In the genomic region with DNA sequence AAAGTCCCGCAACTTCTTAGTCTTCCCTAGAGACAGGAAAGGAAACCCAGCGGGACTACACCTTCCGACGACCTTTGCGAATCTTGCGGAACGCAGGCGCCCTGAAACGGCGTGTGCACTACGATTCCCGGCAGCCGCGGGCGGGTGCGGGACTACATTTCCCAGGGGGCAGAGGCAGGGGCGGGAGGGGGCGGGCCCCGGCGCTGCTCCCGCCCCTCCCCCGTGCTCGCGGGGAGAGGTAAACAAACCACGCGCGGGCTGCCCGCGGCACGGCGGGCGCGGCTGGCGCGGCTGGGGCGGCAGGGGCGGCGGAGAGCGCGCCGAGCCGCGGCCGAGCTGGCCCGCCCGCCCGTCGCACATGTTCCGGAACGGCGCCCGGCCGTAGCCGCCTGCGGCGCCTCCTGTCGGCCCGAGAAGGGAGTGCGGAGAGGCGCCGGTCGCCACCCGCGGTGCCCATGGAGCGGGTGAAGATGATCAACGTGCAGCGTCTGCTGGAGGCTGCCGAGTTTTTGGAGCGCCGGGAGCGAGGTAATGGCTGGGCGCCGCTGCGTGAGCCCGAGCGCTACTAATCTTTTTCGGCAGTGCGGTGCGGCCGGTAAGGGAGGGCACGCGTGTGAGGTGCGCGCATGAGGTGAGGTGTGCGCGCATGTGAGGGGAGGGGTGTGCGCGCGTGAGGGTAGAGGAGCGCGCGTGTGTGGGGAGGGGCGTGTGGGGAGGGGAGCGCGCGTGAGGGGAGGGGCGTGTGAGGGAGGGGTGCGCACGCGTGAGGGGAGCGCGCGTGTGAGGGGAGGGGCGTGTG, we compare ENCODE assay signal across 1 cellular context.
TF ChIP-seq lines count a peak whose summit lies in the region.

No MANE protein-coding gene starts in this region.

TF ChIP-seq in HEK293, 187 proteins besides CTCF, POLR2A, EP300 and RAD21 (continued from another document and continues in another):
- peak; percentile 81 for TF ChIP-seq ZNF660 (tag by site-specific recombination; IDR thresholded peaks at IDR 0.05)
- no peak for TF ChIP-seq ZNF621 (tag by site-specific recombination; IDR thresholded peaks at IDR 0.05)
- TF ChIP-seq, protein P1, sequence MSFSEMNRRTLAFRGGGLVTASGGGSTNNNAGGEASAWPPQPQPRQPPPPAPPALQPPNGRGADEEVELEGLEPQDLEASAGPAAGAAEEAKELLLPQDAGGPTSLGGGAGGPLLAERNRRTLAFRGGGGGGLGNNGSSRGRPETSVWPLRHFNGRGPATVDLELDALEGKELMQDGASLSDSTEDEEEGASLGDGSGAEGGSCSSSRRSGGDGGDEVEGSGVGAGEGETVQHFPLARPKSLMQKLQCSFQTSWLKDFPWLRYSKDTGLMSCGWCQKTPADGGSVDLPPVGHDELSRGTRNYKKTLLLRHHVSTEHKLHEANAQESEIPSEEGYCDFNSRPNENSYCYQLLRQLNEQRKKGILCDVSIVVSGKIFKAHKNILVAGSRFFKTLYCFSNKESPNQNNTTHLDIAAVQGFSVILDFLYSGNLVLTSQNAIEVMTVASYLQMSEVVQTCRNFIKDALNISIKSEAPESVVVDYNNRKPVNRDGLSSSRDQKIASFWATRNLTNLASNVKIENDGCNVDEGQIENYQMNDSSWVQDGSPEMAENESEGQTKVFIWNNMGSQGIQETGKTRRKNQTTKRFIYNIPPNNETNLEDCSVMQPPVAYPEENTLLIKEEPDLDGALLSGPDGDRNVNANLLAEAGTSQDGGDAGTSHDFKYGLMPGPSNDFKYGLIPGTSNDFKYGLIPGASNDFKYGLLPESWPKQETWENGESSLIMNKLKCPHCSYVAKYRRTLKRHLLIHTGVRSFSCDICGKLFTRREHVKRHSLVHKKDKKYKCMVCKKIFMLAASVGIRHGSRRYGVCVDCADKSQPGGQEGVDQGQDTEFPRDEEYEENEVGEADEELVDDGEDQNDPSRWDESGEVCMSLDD (tag by site-specific recombination; IDR thresholded peaks at IDR 0.05) = no peak
- no peak for TF ChIP-seq ZNF555 (tag by site-specific recombination; conservative IDR thresholded peaks at IDR 0.05)
- TF ChIP-seq SP3 (tag by site-specific recombination; IDR thresholded peaks at IDR 0.05) = peak; percentile 99
- TF ChIP-seq, protein P2, sequence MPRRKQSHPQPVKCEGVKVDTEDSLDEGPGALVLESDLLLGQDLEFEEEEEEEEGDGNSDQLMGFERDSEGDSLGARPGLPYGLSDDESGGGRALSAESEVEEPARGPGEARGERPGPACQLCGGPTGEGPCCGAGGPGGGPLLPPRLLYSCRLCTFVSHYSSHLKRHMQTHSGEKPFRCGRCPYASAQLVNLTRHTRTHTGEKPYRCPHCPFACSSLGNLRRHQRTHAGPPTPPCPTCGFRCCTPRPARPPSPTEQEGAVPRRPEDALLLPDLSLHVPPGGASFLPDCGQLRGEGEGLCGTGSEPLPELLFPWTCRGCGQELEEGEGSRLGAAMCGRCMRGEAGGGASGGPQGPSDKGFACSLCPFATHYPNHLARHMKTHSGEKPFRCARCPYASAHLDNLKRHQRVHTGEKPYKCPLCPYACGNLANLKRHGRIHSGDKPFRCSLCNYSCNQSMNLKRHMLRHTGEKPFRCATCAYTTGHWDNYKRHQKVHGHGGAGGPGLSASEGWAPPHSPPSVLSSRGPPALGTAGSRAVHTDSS (tag by site-specific recombination; IDR thresholded peaks at IDR 0.05) = no peak
- no peak for TF ChIP-seq EGR2 (tag by site-specific recombination; IDR thresholded peaks at IDR 0.05; ENCODE audit: low read depth)
- TF ChIP-seq ZBTB20 (tag by site-specific recombination; IDR thresholded peaks at IDR 0.05) = peak; percentile 69; the same call in 1 of the 2 replicates
- TF ChIP-seq, protein P3, sequence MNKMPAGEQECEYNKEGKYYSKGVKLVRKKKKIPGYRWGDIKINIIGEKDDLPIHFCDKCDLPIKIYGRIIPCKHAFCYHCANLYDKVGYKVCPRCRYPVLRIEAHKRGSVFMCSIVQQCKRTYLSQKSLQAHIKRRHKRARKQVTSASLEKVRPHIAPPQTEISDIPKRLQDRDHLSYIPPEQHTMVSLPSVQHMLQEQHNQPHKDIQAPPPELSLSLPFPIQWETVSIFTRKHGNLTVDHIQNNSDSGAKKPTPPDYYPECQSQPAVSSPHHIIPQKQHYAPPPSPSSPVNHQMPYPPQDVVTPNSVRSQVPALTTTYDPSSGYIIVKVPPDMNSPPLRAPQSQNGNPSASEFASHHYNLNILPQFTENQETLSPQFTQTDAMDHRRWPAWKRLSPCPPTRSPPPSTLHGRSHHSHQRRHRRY (tag by site-specific recombination; IDR thresholded peaks at IDR 0.05) = no peak
- TF ChIP-seq ZNF239 (tag by site-specific recombination; IDR thresholded peaks at IDR 0.05) = no peak
- TF ChIP-seq, protein P4, sequence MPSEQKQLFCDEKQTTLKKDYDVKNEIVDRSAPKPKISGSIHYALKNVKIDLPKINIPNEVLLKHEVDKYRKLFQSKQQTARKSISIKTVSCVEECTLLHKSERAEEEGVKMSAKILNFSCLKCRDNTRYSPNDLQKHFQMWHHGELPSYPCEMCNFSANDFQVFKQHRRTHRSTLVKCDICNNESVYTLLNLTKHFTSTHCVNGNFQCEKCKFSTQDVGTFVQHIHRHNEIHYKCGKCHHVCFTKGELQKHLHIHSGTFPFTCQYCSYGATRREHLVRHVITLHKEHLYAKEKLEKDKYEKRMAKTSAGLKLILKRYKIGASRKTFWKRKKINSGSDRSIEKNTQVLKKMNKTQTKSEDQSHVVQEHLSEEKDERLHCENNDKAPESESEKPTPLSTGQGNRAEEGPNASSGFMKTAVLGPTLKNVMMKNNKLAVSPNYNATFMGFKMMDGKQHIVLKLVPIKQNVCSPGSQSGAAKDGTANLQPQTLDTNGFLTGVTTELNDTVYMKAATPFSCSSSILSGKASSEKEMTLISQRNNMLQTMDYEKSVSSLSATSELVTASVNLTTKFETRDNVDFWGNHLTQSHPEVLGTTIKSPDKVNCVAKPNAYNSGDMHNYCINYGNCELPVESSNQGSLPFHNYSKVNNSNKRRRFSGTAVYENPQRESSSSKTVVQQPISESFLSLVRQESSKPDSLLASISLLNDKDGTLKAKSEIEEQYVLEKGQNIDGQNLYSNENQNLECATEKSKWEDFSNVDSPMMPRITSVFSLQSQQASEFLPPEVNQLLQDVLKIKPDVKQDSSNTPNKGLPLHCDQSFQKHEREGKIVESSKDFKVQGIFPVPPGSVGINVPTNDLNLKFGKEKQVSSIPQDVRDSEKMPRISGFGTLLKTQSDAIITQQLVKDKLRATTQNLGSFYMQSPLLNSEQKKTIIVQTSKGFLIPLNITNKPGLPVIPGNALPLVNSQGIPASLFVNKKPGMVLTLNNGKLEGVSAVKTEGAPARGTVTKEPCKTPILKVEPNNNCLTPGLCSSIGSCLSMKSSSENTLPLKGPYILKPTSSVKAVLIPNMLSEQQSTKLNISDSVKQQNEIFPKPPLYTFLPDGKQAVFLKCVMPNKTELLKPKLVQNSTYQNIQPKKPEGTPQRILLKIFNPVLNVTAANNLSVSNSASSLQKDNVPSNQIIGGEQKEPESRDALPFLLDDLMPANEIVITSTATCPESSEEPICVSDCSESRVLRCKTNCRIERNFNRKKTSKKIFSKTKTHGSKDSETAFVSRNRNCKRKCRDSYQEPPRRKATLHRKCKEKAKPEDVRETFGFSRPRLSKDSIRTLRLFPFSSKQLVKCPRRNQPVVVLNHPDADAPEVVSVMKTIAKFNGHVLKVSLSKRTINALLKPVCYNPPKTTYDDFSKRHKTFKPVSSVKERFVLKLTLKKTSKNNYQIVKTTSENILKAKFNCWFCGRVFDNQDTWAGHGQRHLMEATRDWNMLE (tag by site-specific recombination; conservative IDR thresholded peaks at IDR 0.05; ENCODE audit: low read depth) = no peak
- TF ChIP-seq ZNF423 (tag by site-specific recombination; IDR thresholded peaks at IDR 0.05) = 0 out of 2 replicates have a peak, but pooled peaks have one; percentile 27
- TF ChIP-seq, protein P5, sequence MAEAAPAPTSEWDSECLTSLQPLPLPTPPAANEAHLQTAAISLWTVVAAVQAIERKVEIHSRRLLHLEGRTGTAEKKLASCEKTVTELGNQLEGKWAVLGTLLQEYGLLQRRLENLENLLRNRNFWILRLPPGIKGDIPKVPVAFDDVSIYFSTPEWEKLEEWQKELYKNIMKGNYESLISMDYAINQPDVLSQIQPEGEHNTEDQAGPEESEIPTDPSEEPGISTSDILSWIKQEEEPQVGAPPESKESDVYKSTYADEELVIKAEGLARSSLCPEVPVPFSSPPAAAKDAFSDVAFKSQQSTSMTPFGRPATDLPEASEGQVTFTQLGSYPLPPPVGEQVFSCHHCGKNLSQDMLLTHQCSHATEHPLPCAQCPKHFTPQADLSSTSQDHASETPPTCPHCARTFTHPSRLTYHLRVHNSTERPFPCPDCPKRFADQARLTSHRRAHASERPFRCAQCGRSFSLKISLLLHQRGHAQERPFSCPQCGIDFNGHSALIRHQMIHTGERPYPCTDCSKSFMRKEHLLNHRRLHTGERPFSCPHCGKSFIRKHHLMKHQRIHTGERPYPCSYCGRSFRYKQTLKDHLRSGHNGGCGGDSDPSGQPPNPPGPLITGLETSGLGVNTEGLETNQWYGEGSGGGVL (tag by site-specific recombination; IDR thresholded peaks at IDR 0.05) = no peak
- TF ChIP-seq, protein P6, sequence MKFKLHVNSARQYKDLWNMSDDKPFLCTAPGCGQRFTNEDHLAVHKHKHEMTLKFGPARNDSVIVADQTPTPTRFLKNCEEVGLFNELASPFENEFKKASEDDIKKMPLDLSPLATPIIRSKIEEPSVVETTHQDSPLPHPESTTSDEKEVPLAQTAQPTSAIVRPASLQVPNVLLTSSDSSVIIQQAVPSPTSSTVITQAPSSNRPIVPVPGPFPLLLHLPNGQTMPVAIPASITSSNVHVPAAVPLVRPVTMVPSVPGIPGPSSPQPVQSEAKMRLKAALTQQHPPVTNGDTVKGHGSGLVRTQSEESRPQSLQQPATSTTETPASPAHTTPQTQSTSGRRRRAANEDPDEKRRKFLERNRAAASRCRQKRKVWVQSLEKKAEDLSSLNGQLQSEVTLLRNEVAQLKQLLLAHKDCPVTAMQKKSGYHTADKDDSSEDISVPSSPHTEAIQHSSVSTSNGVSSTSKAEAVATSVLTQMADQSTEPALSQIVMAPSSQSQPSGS (tag by site-specific recombination; IDR thresholded peaks at IDR 0.05; ENCODE audit: low read depth) = no peak
- no peak for TF ChIP-seq ZNF529 (tag by site-specific recombination; IDR thresholded peaks at IDR 0.05; ENCODE audit: insufficient replicate concordance)
- TF ChIP-seq ZNF335 (tag by site-specific recombination; conservative IDR thresholded peaks at IDR 0.05) = peak; percentile 68
- TF ChIP-seq ZNF830 (tag by site-specific recombination; IDR thresholded peaks at IDR 0.05; ENCODE audit: low read depth) = no peak
- peak; percentile 39; the same call in 1 of the 2 replicates for TF ChIP-seq ZNF600 (tag by site-specific recombination; IDR thresholded peaks at IDR 0.05)
- TF ChIP-seq SP2 (tag by site-specific recombination; IDR thresholded peaks at IDR 0.05) = peak; percentile 85
- TF ChIP-seq KLF10 (tag by site-specific recombination; IDR thresholded peaks at IDR 0.05) = peak; percentile 68; the same call in 1 of the 2 replicates
- TF ChIP-seq, protein P7, sequence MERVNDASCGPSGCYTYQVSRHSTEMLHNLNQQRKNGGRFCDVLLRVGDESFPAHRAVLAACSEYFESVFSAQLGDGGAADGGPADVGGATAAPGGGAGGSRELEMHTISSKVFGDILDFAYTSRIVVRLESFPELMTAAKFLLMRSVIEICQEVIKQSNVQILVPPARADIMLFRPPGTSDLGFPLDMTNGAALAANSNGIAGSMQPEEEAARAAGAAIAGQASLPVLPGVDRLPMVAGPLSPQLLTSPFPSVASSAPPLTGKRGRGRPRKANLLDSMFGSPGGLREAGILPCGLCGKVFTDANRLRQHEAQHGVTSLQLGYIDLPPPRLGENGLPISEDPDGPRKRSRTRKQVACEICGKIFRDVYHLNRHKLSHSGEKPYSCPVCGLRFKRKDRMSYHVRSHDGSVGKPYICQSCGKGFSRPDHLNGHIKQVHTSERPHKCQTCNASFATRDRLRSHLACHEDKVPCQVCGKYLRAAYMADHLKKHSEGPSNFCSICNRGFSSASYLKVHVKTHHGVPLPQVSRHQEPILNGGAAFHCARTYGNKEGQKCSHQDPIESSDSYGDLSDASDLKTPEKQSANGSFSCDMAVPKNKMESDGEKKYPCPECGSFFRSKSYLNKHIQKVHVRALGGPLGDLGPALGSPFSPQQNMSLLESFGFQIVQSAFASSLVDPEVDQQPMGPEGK (tag by site-specific recombination; IDR thresholded peaks at IDR 0.05) = 0 out of 2 replicates have a peak, but pooled peaks have one; percentile 26
- no peak for TF ChIP-seq ZFP69B (tag by site-specific recombination; IDR thresholded peaks at IDR 0.05)
- TF ChIP-seq YY2 (tag by site-specific recombination; IDR thresholded peaks at IDR 0.05) = no peak
- TF ChIP-seq ZNF777 (tag by site-specific recombination; IDR thresholded peaks at IDR 0.05; ENCODE audit: borderline replicate concordance) = no peak
- peak; percentile 1; the same call in 1 of the 2 replicates for TF ChIP-seq ZBTB48 (tag by site-specific recombination; IDR thresholded peaks at IDR 0.05)
- TF ChIP-seq, protein P8, sequence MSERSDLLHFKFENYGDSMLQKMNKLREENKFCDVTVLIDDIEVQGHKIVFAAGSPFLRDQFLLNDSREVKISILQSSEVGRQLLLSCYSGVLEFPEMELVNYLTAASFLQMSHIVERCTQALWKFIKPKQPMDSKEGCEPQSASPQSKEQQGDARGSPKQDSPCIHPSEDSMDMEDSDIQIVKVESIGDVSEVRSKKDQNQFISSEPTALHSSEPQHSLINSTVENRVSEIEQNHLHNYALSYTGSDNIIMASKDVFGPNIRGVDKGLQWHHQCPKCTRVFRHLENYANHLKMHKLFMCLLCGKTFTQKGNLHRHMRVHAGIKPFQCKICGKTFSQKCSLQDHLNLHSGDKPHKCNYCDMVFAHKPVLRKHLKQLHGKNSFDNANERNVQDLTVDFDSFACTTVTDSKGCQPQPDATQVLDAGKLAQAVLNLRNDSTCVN (tag by site-specific recombination; optimal IDR thresholded peaks at IDR 0.05) = peak; percentile 95
- no peak for TF ChIP-seq ZNF324 (tag by site-specific recombination; IDR thresholded peaks at IDR 0.05)
- TF ChIP-seq, protein P9, sequence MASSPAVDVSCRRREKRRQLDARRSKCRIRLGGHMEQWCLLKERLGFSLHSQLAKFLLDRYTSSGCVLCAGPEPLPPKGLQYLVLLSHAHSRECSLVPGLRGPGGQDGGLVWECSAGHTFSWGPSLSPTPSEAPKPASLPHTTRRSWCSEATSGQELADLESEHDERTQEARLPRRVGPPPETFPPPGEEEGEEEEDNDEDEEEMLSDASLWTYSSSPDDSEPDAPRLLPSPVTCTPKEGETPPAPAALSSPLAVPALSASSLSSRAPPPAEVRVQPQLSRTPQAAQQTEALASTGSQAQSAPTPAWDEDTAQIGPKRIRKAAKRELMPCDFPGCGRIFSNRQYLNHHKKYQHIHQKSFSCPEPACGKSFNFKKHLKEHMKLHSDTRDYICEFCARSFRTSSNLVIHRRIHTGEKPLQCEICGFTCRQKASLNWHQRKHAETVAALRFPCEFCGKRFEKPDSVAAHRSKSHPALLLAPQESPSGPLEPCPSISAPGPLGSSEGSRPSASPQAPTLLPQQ (tag by site-specific recombination; IDR thresholded peaks at IDR 0.05) = 0 out of 2 replicates have a peak, but pooled peaks have one; percentile 24
- no peak for TF ChIP-seq ZNF404 (tag by site-specific recombination; IDR thresholded peaks at IDR 0.05)
- no peak for TF ChIP-seq ZNF350 (tag by site-specific recombination; IDR thresholded peaks at IDR 0.05)
- TF ChIP-seq ZNF837 (tag by site-specific recombination; IDR thresholded peaks at IDR 0.05) = no peak
- no peak for TF ChIP-seq ZNF433 (tag by site-specific recombination; IDR thresholded peaks at IDR 0.05; ENCODE audit: low read depth)
- no peak for TF ChIP-seq ZNF175 (tag by site-specific recombination; IDR thresholded peaks at IDR 0.05)
- no peak for TF ChIP-seq ZNF585B (tag by site-specific recombination; IDR thresholded peaks at IDR 0.05)
